Comparison of ENCODE assay signal across 8 cellular contexts in the genomic region with DNA sequence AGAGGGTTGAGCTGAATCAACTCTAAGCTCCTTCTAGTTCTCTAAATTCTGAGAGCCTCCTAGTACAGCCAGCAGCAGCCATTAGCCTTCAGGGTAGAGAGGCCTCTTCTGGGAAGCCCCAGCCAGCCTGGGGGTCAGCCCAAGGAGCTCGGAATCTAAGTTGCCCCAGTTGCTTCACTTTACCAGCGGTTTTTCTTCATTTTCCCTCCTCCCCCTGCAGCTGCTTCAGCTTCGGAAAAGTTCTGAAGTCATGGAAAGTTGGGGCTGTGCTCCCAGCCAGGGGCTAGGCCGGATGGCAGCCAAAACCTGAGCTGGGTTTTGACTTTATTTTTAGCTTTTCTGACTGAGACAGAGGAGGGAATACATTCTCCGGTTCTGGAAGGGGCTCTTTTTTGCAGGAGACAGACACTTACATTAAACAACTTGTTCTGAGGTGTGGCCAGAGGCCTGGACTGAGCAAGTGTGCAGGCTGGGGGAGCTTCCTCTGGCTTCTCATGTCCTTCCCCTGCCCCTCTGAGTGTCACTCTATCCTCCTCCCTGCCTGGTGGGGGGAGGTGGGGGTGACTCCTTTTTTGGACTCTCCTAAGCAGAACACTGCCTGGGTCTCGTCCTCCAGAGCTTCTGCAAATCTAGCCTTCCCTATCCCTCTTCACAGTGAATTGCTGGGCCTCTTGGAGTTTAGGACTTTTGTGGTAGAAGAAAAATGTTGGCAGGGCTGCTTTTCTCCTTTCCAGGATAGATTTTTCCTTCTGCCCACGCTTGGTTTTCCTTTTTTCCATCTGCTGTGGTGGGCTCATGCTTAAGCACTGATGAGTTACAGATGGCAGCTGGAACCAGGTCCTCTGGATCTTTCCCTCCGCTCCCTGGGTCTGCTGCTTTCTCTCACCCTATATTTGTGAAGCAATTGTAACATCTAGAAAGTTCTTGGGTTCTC. TPM values are rescaled to one million over a fixed set of nuclear protein-coding genes. Genes with fewer than 3 reads are reported as not detected.
DNase-seq lines count a peak whose midpoint lies in the region; ATAC-seq, FAIRE-seq and TF ChIP-seq lines count a peak whose summit lies in the region.

No MANE protein-coding gene starts in this region.

- H3K27ac ChIP-seq in colonic mucosa = peak overlapping the region; percentile 94
- peak overlapping the region; percentile 97 for H3K27ac ChIP-seq in vagina

- peaks cover 6% of the 10 kb centered on the region for H3K27me3 Mint-ChIP-seq in activated T-cell treated with anti-CD3 and anti-CD28 coated beads, Interleukin-2, amount 50 U/mL, for 72 hours (ENCODE audit: low read depth)
- no peaks in the 10 kb centered on the region for H3K27me3 Mint-ChIP-seq in mesothelial cell of epicardium (ENCODE audit: low read depth)

- peak overlapping the region; percentile 65 for H3K27ac Mint-ChIP-seq in activated T-cell treated with anti-CD3 and anti-CD28 coated beads, Interleukin-2, amount 50 U/mL, for 72 hours
- H3K27ac Mint-ChIP-seq in mesothelial cell of epicardium = peak overlapping the region; percentile 100

- peaks cover 65% of the 10 kb centered on the region for H3K4me1 Mint-ChIP-seq in activated T-cell treated with anti-CD3 and anti-CD28 coated beads, Interleukin-2, amount 50 U/mL, for 72 hours (ENCODE audit: low read depth)
- peaks cover 55% of the 10 kb centered on the region for H3K4me1 Mint-ChIP-seq in mesothelial cell of epicardium

- TF ChIP-seq CTCF in colonic mucosa (IDR thresholded peaks at IDR 0.05) = no peak
- no peak for TF ChIP-seq CTCF in mesothelial cell of epicardium (IDR thresholded peaks at IDR 0.05; ENCODE audit: unreplicated experiment)
- no peak for TF ChIP-seq CTCF in vagina (IDR thresholded peaks at IDR 0.05)

- H3K4me3 ChIP-seq in colonic mucosa = no peak overlapping the region
- peak overlapping the region; percentile 23 to 35 for H3K4me3 ChIP-seq in vagina

- intact Hi-C loops in colonic mucosa (cut with DNase I) = loop anchor here (2.0 kb wide), 1 partner anchor 32 kb away; no protein-coding TSS in a partner anchor
- intact Hi-C loops in vagina (cut with DNase I) = loop anchor here (2.0 kb wide), 1 partner anchor 14 kb away; a partner anchor contains a TSS
- intact Hi-C loops in left colon (cut with DNase I, micrococcal nuclease) = loop anchor here in 1 of 2 donors (2.0 kb wide), 1 partner anchor 32 kb away; no protein-coding TSS in a partner anchor

- no peak for ATAC-seq in activated T-cell treated with anti-CD3 and anti-CD28 coated beads, Interleukin-2, amount 50 U/mL, for 72 hours (replicated peaks in 1 of 2)
- no peak for ATAC-seq in left colon

- peaks cover 23% of the 10 kb centered on the region for H3K36me3 ChIP-seq in colonic mucosa
- peaks cover 0 to 35% of the 10 kb centered on the region in 2 donors for H3K36me3 ChIP-seq in vagina

- H3K27me3 ChIP-seq in colonic mucosa = no peaks in the 10 kb centered on the region
- no peaks in the 10 kb centered on the region for H3K27me3 ChIP-seq in vagina

- H3K4me3 Mint-ChIP-seq in activated T-cell treated with anti-CD3 and anti-CD28 coated beads, Interleukin-2, amount 50 U/mL, for 72 hours = peak overlapping the region; percentile 30 to 80
- H3K4me3 Mint-ChIP-seq in mesothelial cell of epicardium = no peak overlapping the region

- peak in 1 of 2 donors; percentile 5 for TF ChIP-seq POLR2A in vagina (IDR thresholded peaks at IDR 0.05)
- no peak for TF ChIP-seq POLR2A in GM12891 (IDR thresholded peaks at IDR 0.05; ENCODE audit: low read depth, low read length)

- no peak for FAIRE-seq in GM12891 (lab: Jason Lieb, UNC)

- peak overlapping the region; percentile 58 to 64 for H3K9ac ChIP-seq in colonic mucosa (ENCODE audit: low read depth in 2 of 2, low read length in 2 of 2)

- DNase-seq in activated T-cell treated with anti-CD3 and anti-CD28 coated beads, Interleukin-2, amount 50 U/mL, for 72 hours = no peak
- no peak for DNase-seq in activated T-cell treated with anti-CD3 and anti-CD28 coated beads, Interleukin-2, amount 50 U/mL, for 1 hour
- no peak for DNase-seq in colonic mucosa
- no peak for DNase-seq in mesothelial cell of epicardium (ENCODE audit: low spot score in 2 of 2, unreplicated experiment in 2 of 2)
- DNase-seq in vagina (ENCODE audit: extremely low spot score in 2 of 2) = no peak
- no peak for DNase-seq in left colon
- DNase-seq in GM12891 (ENCODE audit: insufficient read length, low spot score) = no peak
- DNase-seq in GOT3 (lab: John Stamatoyannopoulos, UW) = no peak

- no peaks in the 10 kb centered on the region for H3K9me3 Mint-ChIP-seq in activated T-cell treated with anti-CD3 and anti-CD28 coated beads, Interleukin-2, amount 50 U/mL, for 72 hours
- H3K9me3 Mint-ChIP-seq in mesothelial cell of epicardium = no peaks in the 10 kb centered on the region

- H3K9me3 ChIP-seq in colonic mucosa = no peaks in the 10 kb centered on the region
- H3K9me3 ChIP-seq in vagina = no peaks in the 10 kb centered on the region

- H3K36me3 Mint-ChIP-seq in activated T-cell treated with anti-CD3 and anti-CD28 coated beads, Interleukin-2, amount 50 U/mL, for 72 hours (ENCODE audit: insufficient read depth in 2 of 2) = peaks cover 5% of the 10 kb centered on the region in 2 donors
- peaks cover 7% of the 10 kb centered on the region for H3K36me3 Mint-ChIP-seq in mesothelial cell of epicardium

- H3K4me1 ChIP-seq in colonic mucosa = peaks cover 47% of the 10 kb centered on the region
- H3K4me1 ChIP-seq in vagina = peaks cover 73% of the 10 kb centered on the region

TF ChIP-seq in GM12891, 5 proteins besides CTCF, POLR2A, EP300 and RAD21:
- TF ChIP-seq POLR2AphosphoS5 (IDR thresholded peaks at IDR 0.05; ENCODE audit: low read depth, low read length) = no peak
- no peak for TF ChIP-seq PAX5 (IDR thresholded peaks at IDR 0.05; ENCODE audit: insufficient read depth, low read length, severe bottlenecking)
- TF ChIP-seq SPI1 (IDR thresholded peaks at IDR 0.05; ENCODE audit: low read depth, low read length) = no peak
- no peak for TF ChIP-seq TAF1 (IDR thresholded peaks at IDR 0.05; ENCODE audit: low read depth, low read length)
- no peak for TF ChIP-seq POU2F2 (IDR thresholded peaks at IDR 0.05; ENCODE audit: low read depth, low read length)

RNA-seq across cellular contexts. Expression of a gene that starts 14.5 kb away (rescaled TPM):
- total RNA-seq in activated T-cell treated with anti-CD3 and anti-CD28 coated beads, Interleukin-2, amount 50 U/mL, for 72 hours = 100 to 1,000 TPM; 125 to 159 TPM
- total RNA-seq in colonic mucosa (100 to 1,000 TPM; 414 to 610 TPM), mesothelial cell of epicardium (91.7 to 96.9 TPM (median 92.4 TPM) in 3 replicates), vagina (436 TPM), left colon (100 to 1,000 TPM; 335 to 478 TPM)
- polyA plus RNA-seq in GM12891 (2012; ENCODE audit: low read depth, missing spikeins) = 70.7 TPM

RNA-seq across cellular contexts. Expression of a gene that starts 24.4 kb away (rescaled TPM):
- 10 to 100 TPM; 63.7 to 80.3 TPM for total RNA-seq in activated T-cell treated with anti-CD3 and anti-CD28 coated beads, Interleukin-2, amount 50 U/mL, for 72 hours
- total RNA-seq in colonic mucosa = 1 to 10 TPM; 4.5 to 5.6 TPM
- 18.7 to 21.0 TPM (median 19.8 TPM) in 3 replicates for total RNA-seq in mesothelial cell of epicardium
- 18.7 TPM for total RNA-seq in vagina
- total RNA-seq in left colon = 1 to 10 TPM; 3.5 to 6.5 TPM
- 26.3 TPM for polyA plus RNA-seq in GM12891 (2012; ENCODE audit: low read depth, missing spikeins)

RNA-seq across cellular contexts. Expression of a gene that starts 46.8 kb away (rescaled TPM):
- under 1 TPM; 0.31 to 0.97 TPM for total RNA-seq in activated T-cell treated with anti-CD3 and anti-CD28 coated beads, Interleukin-2, amount 50 U/mL, for 72 hours
- total RNA-seq in colonic mucosa (1 to 10 TPM; 1.6 to 3.7 TPM), mesothelial cell of epicardium (107 to 112 TPM (median 112 TPM) in 3 replicates), vagina (1.2 TPM), left colon (1 to 10 TPM in 1 of 2 donors, under 1 TPM in 1; 0.78 to 1.1 TPM)
- polyA plus RNA-seq in GM12891 (2012; ENCODE audit: low read depth, missing spikeins) = 0.56 TPM

Comparison
In these comparisons a context has a peak if more than half of its experiments do, and no peak if none do; other contexts are left out.
1. RNA of a gene that starts 46.8 kb away (total RNA-seq): 107 to 112 TPM in mesothelial cell of epicardium; 1.6 to 3.7 TPM in colonic mucosa, 1.2 TPM in vagina (single experiment), 0.78 to 1.1 TPM in left colon and 0.31 to 0.97 TPM in activated T-cell treated with anti-CD3 and anti-CD28 coated beads, Interleukin-2, amount 50 U/mL, for 72 hours; every median in the first group is over 10 times any median in the second.